ENCODE assay signal across 20 cellular contexts in genomic region chr9:87354176-87354575, GRCh38.
DNase-seq lines count a peak whose midpoint lies in the region; ATAC-seq and TF ChIP-seq lines count a peak whose summit lies in the region.
"Had no signal": no experiment of that assay in that cellular context is flagged by ENCODE, and none has a peak within 500 bp of the region (broad histone marks: within the 10 kb centered on the region; RNA-seq: fewer than 3 reads in every experiment).

No MANE protein-coding gene starts in this region.

- no peaks in the 10 kb centered on the region for H4K20me1 ChIP-seq in GM23338 (replicated peaks; ENCODE audit: insufficient read depth)

- TF ChIP-seq CTCF in GM23338 (conservative IDR thresholded peaks at IDR 0.05; ENCODE audit: low read depth in 2 of 2) (no peak), type B pancreatic cell (conservative IDR thresholded peaks at IDR 0.05) (no peak)

- DNase-seq in GM23338 (ENCODE audit: low spot score) (no peak), SK-N-MC (ENCODE audit: low read depth, low spot score) (no peak), left kidney (ENCODE audit: low read depth, low spot score) (peak; percentile 63), type B pancreatic cell (ENCODE audit: extremely low spot score, unreplicated experiment) (no peak), GDM1 (lab: John Stamatoyannopoulos, UW) (no peak)
- DNase-seq in activated T-helper 2 cell treated with anti-CD3 and anti-CD28 coated beads, Interferon-gamma antibody, Interleukin-2, Interleukin-4, amounts not matched to agents 10 μg/mL and 5 μg/mL and 100 μg/mL, durations not matched to agents 14 hours and 24 hours and 36 hours (ENCODE audit: low spot score), result no peak
- no peak for DNase-seq in stimulated activated CD4-positive, alpha-beta T cell treated with anti-CD3 and anti-CD28 coated beads, Interleukin-15, amount 100 ng/mL, for 24 hours
- DNase-seq: ACHN; BE2C; C1 segment of cervical spinal cord; CD4-positive, CD25-positive, alpha-beta regulatory T cell; DMS79; GOT3; Karpas-422; KBM-7 had no signal

- H3K4me2 ChIP-seq in GM23338, result 0 out of 2 replicates have a peak overlapping the region, but pooled peaks have one; percentile 11

- H3K27ac Mint-ChIP-seq in GM23338 (no peak overlapping the region), type B pancreatic cell (peak overlapping the region; percentile 29)
- no peak overlapping the region for H3K27ac Mint-ChIP-seq in activated T-helper 2 cell treated with anti-CD3 and anti-CD28 coated beads, Interferon-gamma antibody, Interleukin-2, Interleukin-4, amounts not matched to agents 10 μg/mL and 5 μg/mL and 100 μg/mL, durations not matched to agents 14 hours and 24 hours and 36 hours
- H3K27ac Mint-ChIP-seq: CD4-positive, CD25-positive, alpha-beta regulatory T cell; IgD-negative memory B cell had no signal

- H3K4me1 Mint-ChIP-seq in GM23338 (peaks cover 5% of the 10 kb centered on the region), type B pancreatic cell (ENCODE audit: unreplicated experiment) (peaks cover 5% of the 10 kb centered on the region)
- H3K4me1 Mint-ChIP-seq in activated T-helper 2 cell treated with anti-CD3 and anti-CD28 coated beads, Interferon-gamma antibody, Interleukin-2, Interleukin-4, amounts not matched to agents 10 μg/mL and 5 μg/mL and 100 μg/mL, durations not matched to agents 14 hours and 24 hours and 36 hours (ENCODE audit: low read depth), result no peaks in the 10 kb centered on the region
- H3K4me1 Mint-ChIP-seq: CD4-positive, CD25-positive, alpha-beta regulatory T cell; IgD-negative memory B cell had no signal

- H3K36me3 ChIP-seq in GM23338 (ENCODE audit: insufficient read depth) (no peaks in the 10 kb centered on the region), SK-N-MC (ENCODE audit: insufficient read depth, low read length) (no peaks in the 10 kb centered on the region)
- H3K36me3 ChIP-seq: BE2C, HAP-1 had no signal

- no peaks in the 10 kb centered on the region for H3K79me2 ChIP-seq in GM23338 (replicated peaks; ENCODE audit: insufficient read depth)

- no peaks in the 10 kb centered on the region for H3F3A ChIP-seq in GM23338 (replicated peaks; ENCODE audit: low read depth)

- H3K4me3 ChIP-seq in GM23338, result no peak overlapping the region
- peak overlapping the region; percentile 26; the same call in 1 of the 2 replicates for H3K4me3 ChIP-seq in SK-N-MC
- H3K4me3 ChIP-seq: GM12878, HAP-1 had no signal

- ATAC-seq in GM23338, result no peak
- ATAC-seq: GM12878, HepG2 had no signal

- peak overlapping the region; percentile 1; the same call in 1 of the 2 replicates for H2AFZ ChIP-seq in GM23338

- intact Hi-C loops in activated T-helper 2 cell treated with anti-CD3 and anti-CD28 coated beads, Interferon-gamma antibody, Interleukin-2, Interleukin-4, amounts not matched to agents 10 μg/mL and 5 μg/mL and 100 μg/mL, durations not matched to agents 14 hours and 24 hours and 36 hours (cut with micrococcal nuclease), result no loop called here

- no peak overlapping the region for H3K4me3 Mint-ChIP-seq in GM23338
- peak overlapping the region; percentile 32 for H3K4me3 Mint-ChIP-seq in type B pancreatic cell
- no peak overlapping the region for H3K4me3 Mint-ChIP-seq in activated T-helper 2 cell treated with anti-CD3 and anti-CD28 coated beads, Interferon-gamma antibody, Interleukin-2, Interleukin-4, amounts not matched to agents 10 μg/mL and 5 μg/mL and 100 μg/mL, durations not matched to agents 14 hours and 24 hours and 36 hours (ENCODE audit: low read depth)
- H3K4me3 Mint-ChIP-seq: CD4-positive, CD25-positive, alpha-beta regulatory T cell; IgD-negative memory B cell had no signal

- 0 out of 2 replicates have a peak, but pooled peaks cover 3% of the 10 kb centered on the region for H3K9me2 ChIP-seq in GM23338 (ENCODE audit: insufficient read depth)

- H3K27me3 ChIP-seq in GM23338 (ENCODE audit: insufficient read depth), result no peaks in the 10 kb centered on the region
- H3K27me3 ChIP-seq: BE2C had no signal

- H3K36me3 Mint-ChIP-seq in GM23338 (ENCODE audit: low read depth) (no peaks in the 10 kb centered on the region), type B pancreatic cell (no peaks in the 10 kb centered on the region)
- no peaks in the 10 kb centered on the region for H3K36me3 Mint-ChIP-seq in activated T-helper 2 cell treated with anti-CD3 and anti-CD28 coated beads, Interferon-gamma antibody, Interleukin-2, Interleukin-4, amounts not matched to agents 10 μg/mL and 5 μg/mL and 100 μg/mL, durations not matched to agents 14 hours and 24 hours and 36 hours (ENCODE audit: low read depth)
- H3K36me3 Mint-ChIP-seq: CD4-positive, CD25-positive, alpha-beta regulatory T cell; IgD-negative memory B cell had no signal

- peaks cover 5% of the 10 kb centered on the region; the same call in 1 of the 2 replicates for H3K4me1 ChIP-seq in GM23338 (ENCODE audit: insufficient read depth)
- H3K4me1 ChIP-seq: BE2C, HAP-1 had no signal

- H3K9ac ChIP-seq in SK-N-MC (ENCODE audit: insufficient read length), result no peak overlapping the region

- peaks cover 5% of the 10 kb centered on the region; the same call in 1 of the 2 replicates for H3K9me3 ChIP-seq in SK-N-MC (ENCODE audit: low read depth, low read length)
- H3K9me3 ChIP-seq: BE2C, Caco-2, HAP-1 had no signal

- H3K9me3 Mint-ChIP-seq in GM23338 (no peaks in the 10 kb centered on the region), type B pancreatic cell (peaks cover 10% of the 10 kb centered on the region)
- H3K9me3 Mint-ChIP-seq in activated T-helper 2 cell treated with anti-CD3 and anti-CD28 coated beads, Interferon-gamma antibody, Interleukin-2, Interleukin-4, amounts not matched to agents 10 μg/mL and 5 μg/mL and 100 μg/mL, durations not matched to agents 14 hours and 24 hours and 36 hours, result no peaks in the 10 kb centered on the region

- H3K27me3 Mint-ChIP-seq in GM23338 (ENCODE audit: insufficient read depth, low read depth, poor library complexity), result peaks cover 2% of the 10 kb centered on the region
- no peaks in the 10 kb centered on the region for H3K27me3 Mint-ChIP-seq in type B pancreatic cell
- peaks cover 17% of the 10 kb centered on the region for H3K27me3 Mint-ChIP-seq in activated T-helper 2 cell treated with anti-CD3 and anti-CD28 coated beads, Interferon-gamma antibody, Interleukin-2, Interleukin-4, amounts not matched to agents 10 μg/mL and 5 μg/mL and 100 μg/mL, durations not matched to agents 14 hours and 24 hours and 36 hours (ENCODE audit: low read depth)
- H3K27me3 Mint-ChIP-seq: CD4-positive, CD25-positive, alpha-beta regulatory T cell had no signal

- H3K27ac ChIP-seq in GM23338 (ENCODE audit: low read depth) (no peak overlapping the region), SK-N-MC (peak overlapping the region; percentile 14; the same call in 1 of the 2 replicates)

TF ChIP-seq in GM23338, 12 proteins besides CTCF, POLR2A, EP300 and RAD21 (continues in another document):
- no peak for TF ChIP-seq REST (IDR thresholded peaks at IDR 0.05; ENCODE audit: unreplicated experiment)
